In genomic region chr10:127155221-127155620, GRCh38 we compare ENCODE assay signal across 29 cellular contexts. TPM values are rescaled to one million over a fixed set of nuclear protein-coding genes. Genes with fewer than 3 reads are reported as not detected.
DNase-seq lines count a peak whose midpoint lies in the region; TF ChIP-seq lines count a peak whose summit lies in the region.
"Had no signal": no experiment of that assay in that cellular context is flagged by ENCODE, and none has a peak within 500 bp of the region (broad histone marks: within the 10 kb centered on the region; RNA-seq: fewer than 3 reads in every experiment).

No MANE protein-coding gene starts in this region.

- H3K36me3 ChIP-seq in brain microvascular endothelial cell (replicated peaks) = no peaks in the 10 kb centered on the region
- no peaks in the 10 kb centered on the region for H3K36me3 ChIP-seq in skeletal muscle satellite cell (ENCODE audit: insufficient read depth, low read length)
- H3K36me3 ChIP-seq: HAP-1, Peyer's patch, right lobe of liver, transverse colon had no signal

- in situ Hi-C loops in brain microvascular endothelial cell (cut with HindIII; ENCODE audit: low pct_ligation_motif_present, low sequenced_read_pairs) = no loop called here

- DNase-seq in HCEC 1CT (peak; percentile 64), brain microvascular endothelial cell (peak; percentile 43), foreskin fibroblast (peak; percentile 72 to 80), C1 segment of cervical spinal cord (lab: John Stamatoyannopoulos, UW) (no peak)
- DNase-seq in activated CD4-positive, alpha-beta T cell treated with anti-CD3 and anti-CD28 coated beads, Interleukin-2, amount 50 U/mL, for 4 hours = no peak
- DNase-seq in stimulated activated CD4-positive, alpha-beta T cell treated with anti-CD3 and anti-CD28 coated beads, Interleukin-4, amount 100 ng/mL, for 1 hour = no peak
- DNase-seq: activated CD4-positive, alpha-beta T cell treated with anti-CD3 and anti-CD28 coated beads for 48 hours; activated effector memory CD4-positive, alpha-beta T cell treated with anti-CD3 and anti-CD28 coated beads, Interleukin-2, amount 50 U/mL, for 16 hours; activated T-cell treated with anti-CD3 and anti-CD28 coated beads, Interleukin-2, amount 50 U/mL, for 1 hour; caudate nucleus; COR-L47; DMS53; endodermal cell; naive B cell; NCI-H2107; NCI-H345; NCI-H748 treated with DMSO at 0.1 percent for 48 hours; Peyer's patch; right lobe of liver; SIG-M5; stimulated activated CD4-positive, alpha-beta T cell treated with anti-CD3 and anti-CD28 coated beads, Interleukin-4, amount 100 ng/mL, for 4 hours; SW 1271; transverse colon had no signal

- H3K9me3 ChIP-seq in skeletal muscle satellite cell (replicated peaks; ENCODE audit: low read length) = no peaks in the 10 kb centered on the region
- H3K9me3 ChIP-seq: HAP-1, Peyer's patch, right lobe of liver, transverse colon had no signal

- peak overlapping the region; percentile 38 for H3K9ac ChIP-seq in skeletal muscle satellite cell (ENCODE audit: low read depth, low read length)

- H3K4me3 ChIP-seq in brain microvascular endothelial cell (ENCODE audit: low read depth, low read length) (no peak overlapping the region), foreskin fibroblast (ENCODE audit: low read depth in 1 of 2, low read length in 2 of 2) (no peak overlapping the region), skeletal muscle satellite cell (ENCODE audit: low read length) (no peak overlapping the region)
- H3K4me3 ChIP-seq: HAP-1, Peyer's patch, right lobe of liver, transverse colon had no signal

- peak overlapping the region; percentile 24 for H3K4me2 ChIP-seq in skeletal muscle satellite cell (ENCODE audit: low read length)

- H3K27ac ChIP-seq in brain microvascular endothelial cell = no peak overlapping the region
- H3K27ac ChIP-seq: C4-2B, Peyer's patch, right lobe of liver, transverse colon, VCaP had no signal

- TF ChIP-seq CTCF in brain microvascular endothelial cell (IDR thresholded peaks at IDR 0.05; ENCODE audit: low read depth, low read length, missing control alignments) (no peak), foreskin fibroblast (IDR thresholded peaks at IDR 0.05; ENCODE audit: low read depth, low read length) (no peak)

- H3K27me3 ChIP-seq in brain microvascular endothelial cell (replicated peaks) = no peaks in the 10 kb centered on the region
- no peaks in the 10 kb centered on the region for H3K27me3 ChIP-seq in skeletal muscle satellite cell (ENCODE audit: control insufficient read depth, insufficient read depth, low read length)
- H3K27me3 ChIP-seq: Peyer's patch, right lobe of liver, transverse colon had no signal

- peaks cover 56% of the 10 kb centered on the region for H3K4me1 ChIP-seq in skeletal muscle satellite cell (ENCODE audit: control insufficient read depth, insufficient read depth, low read length)
- H3K4me1 ChIP-seq: Peyer's patch, transverse colon had no signal

RNA-seq across cellular contexts. Expression of gene INSYN2A, which starts 41.2 kb away (rescaled TPM):
- 0.66 and 1.5 TPM in 2 replicates for total RNA-seq in skeletal muscle satellite cell (2012; rRNA removed)
- total RNA-seq: G401, right lobe of liver, subcutaneous adipose tissue had no signal

Comparison
In these comparisons a context has a peak if more than half of its experiments do, and no peak if none do; other contexts are left out.
1. DNase-seq: peak in HCEC 1CT (single experiment), brain microvascular endothelial cell (single experiment) and foreskin fibroblast (2 of 2); none in C1 segment of cervical spinal cord (0 of 14), activated CD4-positive, alpha-beta T cell treated with anti-CD3 and anti-CD28 coated beads, Interleukin-2, amount 50 U/mL, for 4 hours (0 of 2) and stimulated activated CD4-positive, alpha-beta T cell treated with anti-CD3 and anti-CD28 coated beads, Interleukin-4, amount 100 ng/mL, for 1 hour (single experiment).